19 cellular contexts compared by ENCODE assay signal in the genomic region with DNA sequence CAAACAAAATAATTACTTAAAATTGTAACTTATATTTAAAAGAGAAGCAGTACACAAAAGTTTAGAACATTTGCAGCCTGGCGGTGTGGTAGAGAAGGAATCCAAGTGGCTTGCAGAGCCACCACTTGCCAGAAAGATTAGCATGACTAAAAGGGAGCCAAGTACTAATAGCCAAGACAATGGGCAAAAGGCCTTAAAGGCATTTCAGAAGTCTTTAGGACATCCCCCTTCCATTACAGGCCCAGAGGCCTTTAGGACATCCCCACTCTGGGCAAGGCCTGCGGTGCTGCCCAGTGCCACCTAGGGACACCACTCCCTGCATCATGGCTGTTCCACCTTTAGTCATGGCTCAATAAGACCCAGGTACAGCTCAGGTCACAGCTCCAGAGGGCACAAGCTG. TPM values are rescaled to one million over a fixed set of nuclear protein-coding genes. Genes with fewer than 3 reads are reported as not detected.
DNase-seq lines count a peak whose midpoint lies in the region; ATAC-seq, FAIRE-seq and TF ChIP-seq lines count a peak whose summit lies in the region.
"Had no signal": no experiment of that assay in that cellular context is flagged by ENCODE, and none has a peak within 500 bp of the region (broad histone marks: within the 10 kb centered on the region; RNA-seq: fewer than 3 reads in every experiment).

No MANE protein-coding gene starts in this region.

- H3K18ac ChIP-seq in H1 (ENCODE audit: extremely low read depth, low read length): peak overlapping the region; percentile 55; the same call in 1 of the 2 replicates

- H4K20me1 ChIP-seq in H1 (replicated peaks in 1 of 2; ENCODE audit: control insufficient read depth in 1 of 2, insufficient read depth in 2 of 2, low read length in 2 of 2): no peaks in the 10 kb centered on the region

- no peak overlapping the region for H4K8ac ChIP-seq in H1 (ENCODE audit: extremely low read depth, insufficient read depth, low read length)

- POLR2A ChIA-PET in H1 (lab: Charles Lee; ENCODE audit: partially characterized antibody): no interaction called here

- no peak overlapping the region for H3K56ac ChIP-seq in H1 (replicated peaks; ENCODE audit: insufficient read length, low read depth, low read length)

- H4K91ac ChIP-seq in H1 (replicated peaks; ENCODE audit: insufficient read length, low read length): peak overlapping the region; percentile 62

- no peak for TF ChIP-seq POLR2A in H1 (IDR thresholded peaks at IDR 0.05; ENCODE audit: control extremely low read depth in 1 of 2, low read depth in 2 of 2, low read length in 2 of 2)

- FAIRE-seq in H1 (lab: Jason Lieb, UNC): no peak
- FAIRE-seq: A549, D721Med, HepG2 had no signal

- no peaks in the 10 kb centered on the region for H3K23me2 ChIP-seq in H1 (ENCODE audit: low read depth, low read length)

- H2BK15ac ChIP-seq in H1 (ENCODE audit: low read length): no peak overlapping the region

- H3K79me1 ChIP-seq in H1 (ENCODE audit: low read depth, low read length): no peaks in the 10 kb centered on the region

- no peak for ATAC-seq in GM21576 (IDR thresholded peaks at IDR 0.05; ENCODE audit: unreplicated experiment)
- ATAC-seq: A549, HepG2 had no signal

- H3K4me2 ChIP-seq in H1 (ENCODE audit: insufficient read depth in 1 of 2, low read depth in 2 of 2, low read length in 2 of 2): no peak overlapping the region
- H3K4me2 ChIP-seq: A549 had no signal

- no peak overlapping the region for H2AK5ac ChIP-seq in H1 (ENCODE audit: low read depth, low read length)

- no peak overlapping the region for H2BK20ac ChIP-seq in H1 (ENCODE audit: low read length)

- no peak overlapping the region for H3K14ac ChIP-seq in H1 (ENCODE audit: insufficient read length)

- H3K4me3 ChIP-seq in HUES6 (ENCODE audit: low read depth, low read length): no peak overlapping the region
- no peak overlapping the region for H3K4me3 ChIP-seq in H1 (ENCODE audit: extremely low read depth in 1 of 4, insufficient read depth in 2 of 4, low read depth in 3 of 4, low read length in 4 of 4)
- no peak overlapping the region for H3K4me3 ChIP-seq in iPS DF 6.9 (ENCODE audit: low read length)
- H3K4me3 ChIP-seq: A549 had no signal

- 86% methylated on average over 2 of the region's 2 CpGs; no CpG with 5 or more reads in 1 of the 2 experiments for WGBS in H1 (ENCODE audit: extremely low coverage in 1 of 2, insufficient coverage in 1 of 2, insufficient read length in 1 of 2, insufficient replicate concordance in 2 of 2, low coverage in 1 of 2, low lambda C conversion rate in 2 of 2, missing lambda C conversion rate in 1 of 2), 2 experiments
- WGBS in iPS DF 6.9 (ENCODE audit: insufficient coverage, insufficient read length): no CpG with 5 or more reads among the region's 2 CpGs

- no peak for TF ChIP-seq CTCF in H1 (IDR thresholded peaks at IDR 0.05; ENCODE audit: control extremely low read depth in 1 of 3, insufficient read depth in 1 of 3, low read depth in 1 of 3, low read length in 3 of 3)

- H3K9ac ChIP-seq in HUES6 (ENCODE audit: low read length): no peak overlapping the region
- no peak overlapping the region for H3K9ac ChIP-seq in H1 (replicated peaks in 1 of 4; ENCODE audit: extremely low read depth in 1 of 4, low read depth in 3 of 4, low read length in 3 of 4)

- no peak overlapping the region for H3K23ac ChIP-seq in H1 (ENCODE audit: insufficient read length)

- TF ChIP-seq EP300 in H1 (IDR thresholded peaks at IDR 0.05; ENCODE audit: borderline replicate concordance in 1 of 2, low read depth in 2 of 2, low read length in 2 of 2): no peak

- peak overlapping the region; percentile 11; the same call in 1 of the 2 replicates for H2BK12ac ChIP-seq in H1 (ENCODE audit: low read depth, low read length)

- H3K4me1 ChIP-seq in HUES6 (ENCODE audit: control insufficient read depth, insufficient read depth, low read length) (peaks cover 17% of the 10 kb centered on the region), H1 (replicated peaks in 1 of 4; ENCODE audit: control insufficient read depth in 3 of 4, insufficient read depth in 4 of 4, low read length in 3 of 4) (peaks cover 0 to 4% (median 0%) of the 10 kb centered on the region in 4 experiments; a peak in 4 of 7 replicates), iPS DF 6.9 (ENCODE audit: control insufficient read depth, insufficient read depth, low read length) (peaks cover 1% of the 10 kb centered on the region; the same call in 1 of the 2 replicates)
- H3K4me1 ChIP-seq: A549, BE2C had no signal

- H3K9me3 ChIP-seq in HUES6 (ENCODE audit: control insufficient read depth, insufficient read depth, low read depth, low read length) (peaks cover 38% of the 10 kb centered on the region), H1 (ENCODE audit: insufficient read depth in 2 of 2, low read depth in 1 of 2, low read length in 1 of 2) (peaks cover 6 to 12% of the 10 kb centered on the region in 2 experiments; a peak in 1 of 4 replicates), iPS DF 6.9 (ENCODE audit: control insufficient read depth, insufficient read depth, low read length) (no peaks in the 10 kb centered on the region)
- H3K9me3 ChIP-seq: A549, BE2C had no signal

- no peak for DNase-seq in H1 (ENCODE audit: low read depth in 1 of 2, low spot score in 2 of 2)
- peak; percentile 20 for DNase-seq in iPS DF 6.9 (ENCODE audit: low read depth, low spot score)
- DNase-seq in D341Med (ENCODE audit: low spot score): no peak
- DNase-seq in UCSD-AML1 (lab: John Stamatoyannopoulos, UW; ENCODE audit: unreplicated experiment): no peak
- DNase-seq: BE2C, DMS153, DMS79 treated with DMSO at 0.1 percent for 48 hours, EL, GDM1, H7 had no signal

- H3K27me3 ChIP-seq in HUES6 (ENCODE audit: control insufficient read depth, insufficient read depth, low read length) (no peaks in the 10 kb centered on the region), H1 (replicated peaks in 1 of 4; ENCODE audit: control insufficient read depth in 3 of 4, extremely low read depth in 1 of 4, insufficient read depth in 3 of 4, low read length in 3 of 4) (no peaks in the 10 kb centered on the region), iPS DF 6.9 (ENCODE audit: control insufficient read depth, insufficient read depth, low read length) (no peaks in the 10 kb centered on the region)
- H3K27me3 ChIP-seq: BE2C had no signal

- no peak overlapping the region for H3K4ac ChIP-seq in H1 (replicated peaks; ENCODE audit: insufficient read length, low read depth, low read length)

- peak overlapping the region; percentile 6; the same call in 1 of the 2 replicates for H2BK5ac ChIP-seq in H1 (ENCODE audit: low read depth, low read length)

- H2BK120ac ChIP-seq in H1 (replicated peaks; ENCODE audit: low read depth, low read length): no peak overlapping the region

- H2AFZ ChIP-seq in H1 (ENCODE audit: low read length): no peak overlapping the region

- CTCF ChIA-PET in H1 (lab: Charles Lee; ENCODE audit: partially characterized antibody): no interaction called here

- H4K5ac ChIP-seq in H1 (ENCODE audit: insufficient read length, low read depth, low read length): no peak overlapping the region

- no peaks in the 10 kb centered on the region for H3K79me2 ChIP-seq in H1 (ENCODE audit: control insufficient read depth in 1 of 2, insufficient read depth in 2 of 2, low read length in 2 of 2)

- no peaks in the 10 kb centered on the region for H3K36me3 ChIP-seq in HUES6 (ENCODE audit: control insufficient read depth, insufficient read depth, low read length)
- H3K36me3 ChIP-seq in H1 (ENCODE audit: control insufficient read depth in 2 of 4, insufficient read depth in 4 of 4, low read length in 3 of 4): no peaks in the 10 kb centered on the region
- no peaks in the 10 kb centered on the region for H3K36me3 ChIP-seq in iPS DF 6.9 (ENCODE audit: control insufficient read depth, insufficient read depth, low read length)
- H3K36me3 ChIP-seq: BE2C had no signal

- TF ChIP-seq RAD21 in H1 (IDR thresholded peaks at IDR 0.05 in 1 of 2, conservative IDR thresholded peaks at IDR 0.05 in 1 of 2; ENCODE audit: low read depth in 2 of 2, low read length in 2 of 2): no peak

- H3K27ac ChIP-seq in HUES6 (ENCODE audit: low read depth, low read length): peak overlapping the region; percentile 30; the same call in 1 of the 2 replicates
- H3K27ac ChIP-seq in H1 (ENCODE audit: low read depth, low read length): no peak overlapping the region
- no peak overlapping the region for H3K27ac ChIP-seq in iPS DF 6.9 (ENCODE audit: low read length)
- H3K27ac ChIP-seq: A549, C4-2B had no signal

TF ChIP-seq in H1, 55 proteins besides CTCF, POLR2A, EP300 and RAD21 (continues in another document):
- no peak for TF ChIP-seq RNF2 (IDR thresholded peaks at IDR 0.05; ENCODE audit: borderline replicate concordance, low read depth, low read length, missing control alignments, poor library complexity, severe bottlenecking)

RNA-seq across cellular contexts. Expression of a gene that starts 32.4 kb away (rescaled TPM):
- not detected in 2 replicates for total RNA-seq in H1 (2021; fragmentation: NEBNext Ultra II Directional; extraction: Animal tissue kit (Norgen Biotek cat#: 25700))
- not detected in 2 replicates for polyA plus RNA-seq in H1 (2011; rRNA removed)
- polyA plus RNA-seq in H1 (2011; cell fraction: cytosol; rRNA removed): not detected
- not detected for polyA plus RNA-seq in H1 (2011; cell fraction: nucleus; rRNA removed)
- not detected in 4 replicates for polyA plus RNA-seq in H1 (2012, experiment 1 of 2)
- not detected for polyA plus RNA-seq in H1 (2012, experiment 2 of 2)
- not detected for polyA plus RNA-seq in H1 (2013, experiment 1 of 2)
- not detected for polyA plus RNA-seq in H1 (2013, experiment 2 of 2)
- polyA minus RNA-seq in H1 (2011; rRNA and poly(A)+ RNA removed): not detected in 2 replicates
- not detected for polyA minus RNA-seq in H1 (2011; cell fraction: cytosol; rRNA and poly(A)+ RNA removed)
- not detected for polyA minus RNA-seq in H1 (2011; cell fraction: nucleus; rRNA and poly(A)+ RNA removed)
- total RNA-seq: CD4-positive, alpha-beta memory T cell; H7; HepG2; HT-29 had no signal
- polyA plus RNA-seq: A549; AG04450; CD4-positive, alpha-beta memory T cell; HepG2 had no signal

RNA-seq across cellular contexts. Expression of a gene that starts 46.9 kb away (rescaled TPM):
- total RNA-seq in H1 (2021; fragmentation: NEBNext Ultra II Directional; extraction: Animal tissue kit (Norgen Biotek cat#: 25700)): not detected in 2 replicates
- polyA plus RNA-seq in H1 (2011; rRNA removed): not detected in 2 replicates
- polyA plus RNA-seq in H1 (2011; cell fraction: cytosol; rRNA removed): not detected
- not detected for polyA plus RNA-seq in H1 (2011; cell fraction: nucleus; rRNA removed)
- not detected in 4 replicates for polyA plus RNA-seq in H1 (2012, experiment 1 of 2)
- not detected for polyA plus RNA-seq in H1 (2012, experiment 2 of 2)
- not detected for polyA plus RNA-seq in H1 (2013, experiment 1 of 2)
- polyA plus RNA-seq in H1 (2013, experiment 2 of 2): not detected
- not detected in 2 replicates for polyA minus RNA-seq in H1 (2011; rRNA and poly(A)+ RNA removed)
- polyA minus RNA-seq in H1 (2011; cell fraction: cytosol; rRNA and poly(A)+ RNA removed): not detected
- not detected for polyA minus RNA-seq in H1 (2011; cell fraction: nucleus; rRNA and poly(A)+ RNA removed)
- total RNA-seq: CD4-positive, alpha-beta memory T cell; H7; HepG2; HT-29 had no signal
- polyA plus RNA-seq: A549; AG04450; CD4-positive, alpha-beta memory T cell; HepG2 had no signal

RNA-seq across cellular contexts. Expression of a gene that starts 48.9 kb away (rescaled TPM):
- total RNA-seq in H1 (2021; fragmentation: NEBNext Ultra II Directional; extraction: Animal tissue kit (Norgen Biotek cat#: 25700)): not detected in 2 replicates
- not detected in 2 replicates for polyA plus RNA-seq in H1 (2011; rRNA removed)
- polyA plus RNA-seq in H1 (2011; cell fraction: cytosol; rRNA removed): not detected
- not detected for polyA plus RNA-seq in H1 (2011; cell fraction: nucleus; rRNA removed)
- not detected in 4 replicates for polyA plus RNA-seq in H1 (2012, experiment 1 of 2)
- polyA plus RNA-seq in H1 (2012, experiment 2 of 2): not detected
- not detected for polyA plus RNA-seq in H1 (2013, experiment 1 of 2)
- polyA plus RNA-seq in H1 (2013, experiment 2 of 2): not detected
- polyA minus RNA-seq in H1 (2011; rRNA and poly(A)+ RNA removed): 0.22 and 0.27 TPM in 2 replicates
- polyA minus RNA-seq in H1 (2011; cell fraction: cytosol; rRNA and poly(A)+ RNA removed): not detected
- polyA minus RNA-seq in H1 (2011; cell fraction: nucleus; rRNA and poly(A)+ RNA removed): 1.4 TPM
- total RNA-seq: CD4-positive, alpha-beta memory T cell; H7; HepG2; HT-29 had no signal
- polyA plus RNA-seq: A549; AG04450; CD4-positive, alpha-beta memory T cell; HepG2 had no signal
